Comparison of ENCODE assay signal across 27 cellular contexts in genomic region chr3:83890763-83891135, GRCh38.
"Had no signal": no experiment of that assay in that cellular context is flagged by ENCODE, and none has a peak within 500 bp of the region (broad histone marks: within the 10 kb centered on the region; RNA-seq: fewer than 3 reads in every experiment).

No MANE protein-coding gene starts in this region.

- H3K4me1 ChIP-seq: colonic mucosa, esophagus squamous epithelium, vagina had no signal

- H3K27ac ChIP-seq: colonic mucosa, dorsolateral prefrontal cortex, esophagus squamous epithelium, gastrocnemius medialis, ovary, psoas muscle, thoracic aorta, vagina, VCaP had no signal

- H3K27me3 Mint-ChIP-seq: activated CD4-positive, alpha-beta T cell treated with anti-CD3 and anti-CD28 coated beads, Interleukin-2, amount 10 ng/mL, durations not matched to agents 7 days and 5 days; activated CD8-positive, alpha-beta memory T cell treated with anti-CD3 and anti-CD28 coated beads, Interleukin-2, amount 10 ng/mL, durations not matched to agents 7 days and 5 days; activated CD8-positive, alpha-beta T cell treated with anti-CD3 and anti-CD28 coated beads for 36 hours; activated naive CD8-positive, alpha-beta T cell treated with anti-CD3 and anti-CD28 coated beads, Interleukin-2, amount 50 U/mL, for 24 hours; central memory CD8-positive, alpha-beta T cell; effector memory CD8-positive, alpha-beta T cell; memory B cell; natural killer cell treated with Interleukin-12 subunit alpha and Interleukin-12 subunit beta and Interleukin-15 and Interleukin-18, amount 100 ng/mL, for 72 hours; type B pancreatic cell had no signal

- H3K27ac Mint-ChIP-seq: activated CD4-positive, alpha-beta T cell treated with anti-CD3 and anti-CD28 coated beads, Interleukin-2, amount 10 ng/mL, durations not matched to agents 7 days and 5 days; activated CD8-positive, alpha-beta memory T cell treated with anti-CD3 and anti-CD28 coated beads, Interleukin-2, amount 10 ng/mL, durations not matched to agents 7 days and 5 days; activated CD8-positive, alpha-beta T cell treated with anti-CD3 and anti-CD28 coated beads for 36 hours; activated naive CD8-positive, alpha-beta T cell treated with anti-CD3 and anti-CD28 coated beads, Interleukin-2, amount 50 U/mL, for 24 hours; effector memory CD8-positive, alpha-beta T cell; memory B cell; natural killer cell treated with Interleukin-12 subunit alpha and Interleukin-12 subunit beta and Interleukin-15 and Interleukin-18, amount 100 ng/mL, for 72 hours; type B pancreatic cell had no signal

- H3K27me3 ChIP-seq: colonic mucosa, dorsolateral prefrontal cortex, esophagus squamous epithelium, gastrocnemius medialis, ovary, vagina had no signal

- FAIRE-seq: endothelial cell of umbilical vein had no signal

- H3K36me3 Mint-ChIP-seq: activated CD8-positive, alpha-beta memory T cell treated with anti-CD3 and anti-CD28 coated beads, Interleukin-2, amount 10 ng/mL, durations not matched to agents 7 days and 5 days; memory B cell; type B pancreatic cell had no signal

- H3K9me3 ChIP-seq: colonic mucosa, esophagus squamous epithelium, gastrocnemius medialis, ovary, psoas muscle, thoracic aorta, vagina had no signal

- H3K4me3 Mint-ChIP-seq: activated CD4-positive, alpha-beta T cell treated with anti-CD3 and anti-CD28 coated beads, Interleukin-2, amount 10 ng/mL, durations not matched to agents 7 days and 5 days; activated CD8-positive, alpha-beta memory T cell treated with anti-CD3 and anti-CD28 coated beads, Interleukin-2, amount 10 ng/mL, durations not matched to agents 7 days and 5 days; activated CD8-positive, alpha-beta T cell treated with anti-CD3 and anti-CD28 coated beads for 36 hours; activated naive CD8-positive, alpha-beta T cell treated with anti-CD3 and anti-CD28 coated beads, Interleukin-2, amount 50 U/mL, for 24 hours; central memory CD8-positive, alpha-beta T cell; effector memory CD8-positive, alpha-beta T cell; memory B cell; natural killer cell treated with Interleukin-12 subunit alpha and Interleukin-12 subunit beta and Interleukin-15 and Interleukin-18, amount 100 ng/mL, for 72 hours; type B pancreatic cell had no signal

- H3K36me3 ChIP-seq: colonic mucosa, esophagus squamous epithelium, gastrocnemius medialis, ovary, thoracic aorta, vagina had no signal

- DNase-seq: activated CD4-positive, alpha-beta T cell treated with anti-CD3 and anti-CD28 coated beads, Interleukin-2, amount 10 ng/mL, durations not matched to agents 7 days and 5 days; activated CD8-positive, alpha-beta memory T cell treated with anti-CD3 and anti-CD28 coated beads, Interleukin-2, amount 10 ng/mL, durations not matched to agents 7 days and 5 days; activated CD8-positive, alpha-beta T cell treated with anti-CD3 and anti-CD28 coated beads for 36 hours; activated effector memory CD4-positive, alpha-beta T cell treated with anti-CD3 and anti-CD28 coated beads, Interleukin-2, amount 50 U/mL, for 16 hours; activated naive CD4-positive, alpha-beta T cell treated with anti-CD3 and anti-CD28 coated beads, Interleukin-2, amount 50 U/mL, for 16 hours; activated naive CD8-positive, alpha-beta T cell treated with anti-CD3 and anti-CD28 coated beads, Interleukin-2, amount 50 U/mL, for 24 hours; activated T-cell treated with anti-CD3 and anti-CD28 coated beads for 4 hours; colonic mucosa; dorsolateral prefrontal cortex; effector memory CD8-positive, alpha-beta T cell; esophagus squamous epithelium; gastrocnemius medialis; islet precursor cell; left cardiac atrium; ovary; psoas muscle; right cardiac atrium; stimulated activated CD4-positive, alpha-beta T cell treated with anti-CD3 and anti-CD28 coated beads, Interleukin-4, amount 100 ng/mL, for 1 hour; stimulated activated naive CD4-positive, alpha-beta T cell had no signal

- H3K4me1 Mint-ChIP-seq: activated CD4-positive, alpha-beta T cell treated with anti-CD3 and anti-CD28 coated beads, Interleukin-2, amount 10 ng/mL, durations not matched to agents 7 days and 5 days; activated CD8-positive, alpha-beta memory T cell treated with anti-CD3 and anti-CD28 coated beads, Interleukin-2, amount 10 ng/mL, durations not matched to agents 7 days and 5 days; activated naive CD8-positive, alpha-beta T cell treated with anti-CD3 and anti-CD28 coated beads, Interleukin-2, amount 50 U/mL, for 24 hours; central memory CD8-positive, alpha-beta T cell; memory B cell had no signal

- H3K9me3 Mint-ChIP-seq: activated CD8-positive, alpha-beta T cell treated with anti-CD3 and anti-CD28 coated beads for 36 hours; type B pancreatic cell had no signal

- H3K4me3 ChIP-seq: colonic mucosa, dorsolateral prefrontal cortex, esophagus squamous epithelium, gastrocnemius medialis, ovary, psoas muscle, thoracic aorta, vagina had no signal
